Comparison of ENCODE assay signal across 27 cellular contexts in the genomic region with DNA sequence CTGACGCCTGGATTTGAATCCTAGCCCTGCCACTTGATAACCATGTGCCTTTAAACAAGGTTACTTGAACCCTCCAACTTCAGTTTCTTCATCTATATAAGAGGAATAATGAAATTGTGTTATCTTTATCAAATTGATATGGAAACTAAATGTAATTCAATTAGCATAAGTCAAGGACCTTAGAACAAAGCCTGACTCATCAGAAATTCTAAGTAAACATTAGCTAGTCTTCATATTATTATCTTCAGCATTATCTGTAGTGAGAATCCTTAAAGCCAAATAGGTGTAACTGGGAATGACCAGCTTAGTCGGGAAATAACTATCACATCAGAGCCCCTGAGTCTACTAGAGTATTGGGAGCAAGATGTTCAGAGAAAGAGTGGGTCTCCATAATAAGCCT. TPM values are rescaled to one million over a fixed set of nuclear protein-coding genes. Genes with fewer than 3 reads are reported as not detected.
DNase-seq lines count a peak whose midpoint lies in the region; ATAC-seq and TF ChIP-seq lines count a peak whose summit lies in the region.
"Had no signal": no experiment of that assay in that cellular context is flagged by ENCODE, and none has a peak within 500 bp of the region (broad histone marks: within the 10 kb centered on the region; RNA-seq: fewer than 3 reads in every experiment).

No MANE protein-coding gene starts in this region.

- CTCF ChIA-PET in activated CD4-positive, alpha-beta memory T cell treated with anti-CD3 and anti-CD28 coated beads for 36 hours (lab: Charles Lee): interaction anchor here (0.9 to 3.7 kb wide), 7 partner anchors 9 to 154 kb away, joined by 3 to 29 read pairs (median 4); a partner anchor contains a TSS
- CTCF ChIA-PET in activated CD4-positive, alpha-beta memory T cell treated with anti-CD3 and anti-CD28 coated beads, Interleukin-2, amount 10 ng/mL, durations not matched to agents 7 days and 5 days (lab: Charles Lee): interaction anchor here (0.7 to 6.5 kb wide), 5 partner anchors 7 to 155 kb away, joined by 3 to 44 read pairs (median 4); a partner anchor contains a TSS
- CTCF ChIA-PET in CD8-positive, alpha-beta T cell (lab: Charles Lee): interaction anchor here (1.2 to 7.1 kb wide), 5 partner anchors 9 to 118 kb away, joined by 3 to 99 read pairs (median 11); a partner anchor contains a TSS

- H3K36me3 Mint-ChIP-seq in activated CD4-positive, alpha-beta memory T cell treated with anti-CD3 and anti-CD28 coated beads for 36 hours: peaks cover 67% of the 10 kb centered on the region
- H3K36me3 Mint-ChIP-seq in activated CD4-positive, alpha-beta memory T cell treated with anti-CD3 and anti-CD28 coated beads, Interleukin-2, amount 10 ng/mL, durations not matched to agents 7 days and 5 days (ENCODE audit: low read depth): peaks cover 87% of the 10 kb centered on the region
- H3K36me3 Mint-ChIP-seq in CD8-positive, alpha-beta T cell: peaks cover 82% of the 10 kb centered on the region
- H3K36me3 Mint-ChIP-seq in activated T-helper 17 cell treated with anti-CD3 and anti-CD28 coated beads, Interleukin-2, amount 50 U/mL, for 72 hours (ENCODE audit: low read depth): peaks cover 96% of the 10 kb centered on the region
- peaks cover 17% of the 10 kb centered on the region for H3K36me3 Mint-ChIP-seq in natural killer cell treated with Interleukin-12 subunit alpha and Interleukin-12 subunit beta and Interleukin-15 and Interleukin-18, amount 100 ng/mL, for 72 hours

- H3K4me1 Mint-ChIP-seq in activated CD4-positive, alpha-beta memory T cell treated with anti-CD3 and anti-CD28 coated beads for 36 hours (ENCODE audit: low read depth): peaks cover 77% of the 10 kb centered on the region
- H3K4me1 Mint-ChIP-seq in activated CD4-positive, alpha-beta memory T cell treated with anti-CD3 and anti-CD28 coated beads, Interleukin-2, amount 10 ng/mL, durations not matched to agents 7 days and 5 days: peaks cover 85% of the 10 kb centered on the region
- H3K4me1 Mint-ChIP-seq in CD8-positive, alpha-beta T cell (ENCODE audit: low read depth): peaks cover 78% of the 10 kb centered on the region
- H3K4me1 Mint-ChIP-seq in activated T-helper 17 cell treated with anti-CD3 and anti-CD28 coated beads, Interleukin-2, amount 50 U/mL, for 72 hours: peaks cover 51% of the 10 kb centered on the region
- peaks cover 59 to 66% of the 10 kb centered on the region in 2 donors for H3K4me1 Mint-ChIP-seq in natural killer cell treated with Interleukin-12 subunit alpha and Interleukin-12 subunit beta and Interleukin-15 and Interleukin-18, amount 100 ng/mL, for 72 hours (ENCODE audit: low read depth in 2 of 2)

- no peak for ATAC-seq in CD8-positive, alpha-beta T cell
- no peak for ATAC-seq in activated T-helper 17 cell treated with anti-CD3 and anti-CD28 coated beads, Interleukin-2, amount 50 U/mL, for 72 hours (replicated peaks)
- no peak for ATAC-seq in natural killer cell treated with Interleukin-12 subunit alpha and Interleukin-12 subunit beta and Interleukin-15 and Interleukin-18, amount 100 ng/mL, for 72 hours
- ATAC-seq: esophagus mucosa, lower lobe of right lung had no signal

- no peaks in the 10 kb centered on the region for H3K27me3 Mint-ChIP-seq in activated CD4-positive, alpha-beta memory T cell treated with anti-CD3 and anti-CD28 coated beads for 36 hours
- H3K27me3 Mint-ChIP-seq in activated CD4-positive, alpha-beta memory T cell treated with anti-CD3 and anti-CD28 coated beads, Interleukin-2, amount 10 ng/mL, durations not matched to agents 7 days and 5 days: no peaks in the 10 kb centered on the region
- H3K27me3 Mint-ChIP-seq in CD8-positive, alpha-beta T cell (ENCODE audit: low read depth): no peaks in the 10 kb centered on the region
- no peaks in the 10 kb centered on the region for H3K27me3 Mint-ChIP-seq in activated T-helper 17 cell treated with anti-CD3 and anti-CD28 coated beads, Interleukin-2, amount 50 U/mL, for 72 hours
- H3K27me3 Mint-ChIP-seq in natural killer cell treated with Interleukin-12 subunit alpha and Interleukin-12 subunit beta and Interleukin-15 and Interleukin-18, amount 100 ng/mL, for 72 hours: no peaks in the 10 kb centered on the region

- peak overlapping the region; percentile 45 for H3K4me3 Mint-ChIP-seq in activated CD4-positive, alpha-beta memory T cell treated with anti-CD3 and anti-CD28 coated beads for 36 hours
- H3K4me3 Mint-ChIP-seq in activated CD4-positive, alpha-beta memory T cell treated with anti-CD3 and anti-CD28 coated beads, Interleukin-2, amount 10 ng/mL, durations not matched to agents 7 days and 5 days: no peak overlapping the region
- peak overlapping the region; percentile 89 for H3K4me3 Mint-ChIP-seq in CD8-positive, alpha-beta T cell
- H3K4me3 Mint-ChIP-seq in activated T-helper 17 cell treated with anti-CD3 and anti-CD28 coated beads, Interleukin-2, amount 50 U/mL, for 72 hours: peak overlapping the region; percentile 91
- no peak overlapping the region for H3K4me3 Mint-ChIP-seq in natural killer cell treated with Interleukin-12 subunit alpha and Interleukin-12 subunit beta and Interleukin-15 and Interleukin-18, amount 100 ng/mL, for 72 hours
- H3K4me3 Mint-ChIP-seq: HFFc6 had no signal

- 87% methylated on average over 2 of the region's 2 CpGs; no CpG with 5 or more reads in 1 of the 2 donors for WGBS in transverse colon (ENCODE audit: low coverage in 1 of 2), 2 donors

- TF ChIP-seq CTCF in CD8-positive, alpha-beta T cell (IDR thresholded peaks at IDR 0.05): no peak
- no peak for TF ChIP-seq CTCF in transverse colon (IDR thresholded peaks at IDR 0.05)

- TF ChIP-seq POLR2A in transverse colon (IDR thresholded peaks at IDR 0.05): no peak

- peaks cover 53% of the 10 kb centered on the region for H3K36me3 ChIP-seq in CD8-positive, alpha-beta T cell (ENCODE audit: insufficient read depth, low read length)
- H3K36me3 ChIP-seq in transverse colon: no peaks in the 10 kb centered on the region
- H3K36me3 ChIP-seq: ascending aorta, lower lobe of right lung, suprapubic skin, uterus had no signal

- peak overlapping the region; percentile 90 for H3K27ac Mint-ChIP-seq in activated CD4-positive, alpha-beta memory T cell treated with anti-CD3 and anti-CD28 coated beads for 36 hours
- no peak overlapping the region for H3K27ac Mint-ChIP-seq in activated CD4-positive, alpha-beta memory T cell treated with anti-CD3 and anti-CD28 coated beads, Interleukin-2, amount 10 ng/mL, durations not matched to agents 7 days and 5 days
- peak overlapping the region; percentile 94 for H3K27ac Mint-ChIP-seq in CD8-positive, alpha-beta T cell
- peak overlapping the region; percentile 63 for H3K27ac Mint-ChIP-seq in activated T-helper 17 cell treated with anti-CD3 and anti-CD28 coated beads, Interleukin-2, amount 50 U/mL, for 72 hours
- H3K27ac Mint-ChIP-seq in natural killer cell treated with Interleukin-12 subunit alpha and Interleukin-12 subunit beta and Interleukin-15 and Interleukin-18, amount 100 ng/mL, for 72 hours: peak overlapping the region; percentile 29 to 38
- H3K27ac Mint-ChIP-seq: HFFc6 had no signal

- POLR2A ChIA-PET in activated CD4-positive, alpha-beta memory T cell treated with anti-CD3 and anti-CD28 coated beads for 36 hours (lab: Charles Lee): interaction anchor here (1.5 to 4.9 kb wide), 2 partner anchors 12 to 120 kb away, joined by 4 to 28 read pairs; no protein-coding TSS in a partner anchor
- POLR2A ChIA-PET in activated CD4-positive, alpha-beta memory T cell treated with anti-CD3 and anti-CD28 coated beads, Interleukin-2, amount 10 ng/mL, durations not matched to agents 7 days and 5 days (lab: Charles Lee): interaction anchor here (1.4 to 6.6 kb wide), 2 partner anchors 10 to 90 kb away, joined by 7 to 115 read pairs; a partner anchor contains a TSS
- POLR2A ChIA-PET in CD8-positive, alpha-beta T cell (lab: Charles Lee): interaction anchor here (0.6 to 6.7 kb wide), 4 partner anchors 10 to 191 kb away, joined by 3 to 82 read pairs (median 4); no protein-coding TSS in a partner anchor

- no peak for TF ChIP-seq EP300 in transverse colon (IDR thresholded peaks at IDR 0.05; ENCODE audit: low read depth)

- no peak for DNase-seq in activated CD4-positive, alpha-beta memory T cell treated with anti-CD3 and anti-CD28 coated beads for 36 hours
- DNase-seq in activated CD4-positive, alpha-beta memory T cell treated with anti-CD3 and anti-CD28 coated beads, Interleukin-2, amount 10 ng/mL, durations not matched to agents 7 days and 5 days: no peak
- no peak for DNase-seq in CD8-positive, alpha-beta T cell
- no peak for DNase-seq in natural killer cell treated with Interleukin-12 subunit alpha and Interleukin-12 subunit beta and Interleukin-15 and Interleukin-18, amount 100 ng/mL, for 72 hours (ENCODE audit: low spot score)
- DNase-seq in T-helper 9 cell (no peak), middle frontal gyrus (ENCODE audit: extremely low spot score, low spot score) (no peak), transverse colon (no peak)
- DNase-seq: activated effector memory CD4-positive, alpha-beta T cell treated with Interleukin-2 at 50 U/mL for 16 hours; DMS53; HFFc6; hypothalamus; lower lobe of right lung; NCI-H1694; NCI-H748 treated with DMSO at 0.1 percent for 48 hours; OCI-M1; retina; SHP77; stimulated activated CD4-positive, alpha-beta T cell treated with anti-CD3 and anti-CD28 coated beads, Interleukin-12 subunit alpha, Interleukin-12 subunit beta, amount 100 ng/mL, for 4 hours; SW 1271; uterus had no signal

- H3K4me3 ChIP-seq in CD8-positive, alpha-beta T cell (ENCODE audit: low read depth, low read length): peak overlapping the region; percentile 20
- no peak overlapping the region for H3K4me3 ChIP-seq in transverse colon
- H3K4me3 ChIP-seq: ascending aorta, lower lobe of right lung, suprapubic skin, uterus had no signal

- intact Hi-C loops in activated CD4-positive, alpha-beta memory T cell treated with anti-CD3 and anti-CD28 coated beads for 36 hours (cut with micrococcal nuclease): loop anchor here (5.0 to 10.0 kb wide), 2 partner anchors 47 to 1780 kb away; a partner anchor contains a TSS
- intact Hi-C loops in CD8-positive, alpha-beta T cell (cut with DNase I, micrococcal nuclease): loop anchor here (10.0 kb wide), 2 partner anchors 600 to 1770 kb away; a partner anchor contains a TSS
- intact Hi-C loops in transverse colon (cut with DNase I; ENCODE audit: low total_unique reads): no loop called here

- no peaks in the 10 kb centered on the region for H3K9me3 ChIP-seq in CD8-positive, alpha-beta T cell (ENCODE audit: low read length)
- H3K9me3 ChIP-seq in transverse colon: no peaks in the 10 kb centered on the region
- H3K9me3 ChIP-seq: ascending aorta, lower lobe of right lung, suprapubic skin, uterus had no signal

- peak overlapping the region; percentile 3 for H3K27ac ChIP-seq in CD8-positive, alpha-beta T cell (ENCODE audit: low read depth, low read length)
- H3K27ac ChIP-seq in transverse colon: no peak overlapping the region
- H3K27ac ChIP-seq: ascending aorta, HL-60, lower lobe of right lung, suprapubic skin, uterus had no signal

- in situ Hi-C loops in transverse colon (cut with MboI; ENCODE audit: low pct_ligation_motif_present in 1 of 4, low pct_unique_long_range_greater_than_20kb in 1 of 4, low sequenced_read_pairs in 3 of 4): loop anchor here in 1 of 4 donors (10.0 kb wide), 1 partner anchor 100 kb away; no protein-coding TSS in a partner anchor

- H3K9me3 Mint-ChIP-seq in activated CD4-positive, alpha-beta memory T cell treated with anti-CD3 and anti-CD28 coated beads for 36 hours: no peaks in the 10 kb centered on the region
- no peaks in the 10 kb centered on the region for H3K9me3 Mint-ChIP-seq in activated CD4-positive, alpha-beta memory T cell treated with anti-CD3 and anti-CD28 coated beads, Interleukin-2, amount 10 ng/mL, durations not matched to agents 7 days and 5 days
- no peaks in the 10 kb centered on the region for H3K9me3 Mint-ChIP-seq in CD8-positive, alpha-beta T cell
- no peaks in the 10 kb centered on the region for H3K9me3 Mint-ChIP-seq in activated T-helper 17 cell treated with anti-CD3 and anti-CD28 coated beads, Interleukin-2, amount 50 U/mL, for 72 hours
- no peaks in the 10 kb centered on the region for H3K9me3 Mint-ChIP-seq in natural killer cell treated with Interleukin-12 subunit alpha and Interleukin-12 subunit beta and Interleukin-15 and Interleukin-18, amount 100 ng/mL, for 72 hours
- H3K9me3 Mint-ChIP-seq: HFFc6 had no signal

- H3K27me3 ChIP-seq in CD8-positive, alpha-beta T cell (ENCODE audit: insufficient read depth, low read length): no peaks in the 10 kb centered on the region
- H3K27me3 ChIP-seq in transverse colon: no peaks in the 10 kb centered on the region
- H3K27me3 ChIP-seq: ascending aorta, suprapubic skin, uterus had no signal

- H3K4me1 ChIP-seq in CD8-positive, alpha-beta T cell (ENCODE audit: insufficient read depth, low read length): peaks cover 74% of the 10 kb centered on the region
- no peaks in the 10 kb centered on the region for H3K4me1 ChIP-seq in transverse colon
- H3K4me1 ChIP-seq: ascending aorta, lower lobe of right lung, suprapubic skin, uterus had no signal

RNA-seq across cellular contexts. Expression of a gene that starts 6.6 kb away (rescaled TPM):
- 100 to 1,000 TPM; 103 to 110 TPM for total RNA-seq in activated CD4-positive, alpha-beta memory T cell treated with anti-CD3 and anti-CD28 coated beads for 36 hours
- 100 to 1,000 TPM; 297 to 316 TPM for total RNA-seq in activated CD4-positive, alpha-beta memory T cell treated with anti-CD3 and anti-CD28 coated beads, Interleukin-2, amount 10 ng/mL, durations not matched to agents 7 days and 5 days
- total RNA-seq in CD8-positive, alpha-beta T cell: 10 to 100 TPM; 79.5 to 80.7 TPM
- total RNA-seq in activated T-helper 17 cell treated with anti-CD3 and anti-CD28 coated beads, Interleukin-2, amount 50 U/mL, for 72 hours: 100 to 1,000 TPM; 143 to 221 TPM
- total RNA-seq in natural killer cell treated with Interleukin-12 subunit alpha and Interleukin-12 subunit beta and Interleukin-15 and Interleukin-18, amount 100 ng/mL, for 72 hours: 10 to 100 TPM; 29.5 to 66.8 TPM
- total RNA-seq in transverse colon: 1 to 10 TPM in 2 of 4 donors, under 1 TPM in 1, not detected in 1; 0.55 to 6.4 (median 2.9) TPM

RNA-seq across cellular contexts. Expression of a gene that starts 29.1 kb away (rescaled TPM):
- total RNA-seq in activated CD4-positive, alpha-beta memory T cell treated with anti-CD3 and anti-CD28 coated beads for 36 hours: not detected
- not detected for total RNA-seq in activated CD4-positive, alpha-beta memory T cell treated with anti-CD3 and anti-CD28 coated beads, Interleukin-2, amount 10 ng/mL, durations not matched to agents 7 days and 5 days
- total RNA-seq in CD8-positive, alpha-beta T cell: not detected
- total RNA-seq in activated T-helper 17 cell treated with anti-CD3 and anti-CD28 coated beads, Interleukin-2, amount 50 U/mL, for 72 hours: not detected
- total RNA-seq in natural killer cell treated with Interleukin-12 subunit alpha and Interleukin-12 subunit beta and Interleukin-15 and Interleukin-18, amount 100 ng/mL, for 72 hours: not detected
- total RNA-seq in transverse colon: under 1 TPM in 2 of 4 donors, not detected in 2; 0.14 to 0.16 TPM
- total RNA-seq: activated CD8-positive, alpha-beta memory T cell treated with anti-CD3 and anti-CD28 coated beads for 36 hours; HFFc6; osteoblast had no signal

Comparison
In these comparisons a context has a peak if more than half of its experiments do, and no peak if none do; other contexts are left out.
1. H3K4me3 Mint-ChIP-seq: peak in activated CD4-positive, alpha-beta memory T cell treated with anti-CD3 and anti-CD28 coated beads for 36 hours (single experiment), CD8-positive, alpha-beta T cell (single experiment) and activated T-helper 17 cell treated with anti-CD3 and anti-CD28 coated beads, Interleukin-2, amount 50 U/mL, for 72 hours (single experiment); none in activated CD4-positive, alpha-beta memory T cell treated with anti-CD3 and anti-CD28 coated beads, Interleukin-2, amount 10 ng/mL, durations not matched to agents 7 days and 5 days (single experiment) and natural killer cell treated with Interleukin-12 subunit alpha and Interleukin-12 subunit beta and Interleukin-15 and Interleukin-18, amount 100 ng/mL, for 72 hours (single experiment).
2. RNA of a gene that starts 6.6 kb away (total RNA-seq): 297 to 316 TPM in activated CD4-positive, alpha-beta memory T cell treated with anti-CD3 and anti-CD28 coated beads, Interleukin-2, amount 10 ng/mL, durations not matched to agents 7 days and 5 days, 143 to 221 TPM in activated T-helper 17 cell treated with anti-CD3 and anti-CD28 coated beads, Interleukin-2, amount 50 U/mL, for 72 hours, 103 to 110 TPM in activated CD4-positive, alpha-beta memory T cell treated with anti-CD3 and anti-CD28 coated beads for 36 hours, 79.5 to 80.7 TPM in CD8-positive, alpha-beta T cell and 29.5 to 66.8 TPM in natural killer cell treated with Interleukin-12 subunit alpha and Interleukin-12 subunit beta and Interleukin-15 and Interleukin-18, amount 100 ng/mL, for 72 hours; 0.55 to 6.4 TPM in transverse colon; every median in the first group is over 4 times any median in the second.